1 cellular context compared by ENCODE assay signal in the genomic region with DNA sequence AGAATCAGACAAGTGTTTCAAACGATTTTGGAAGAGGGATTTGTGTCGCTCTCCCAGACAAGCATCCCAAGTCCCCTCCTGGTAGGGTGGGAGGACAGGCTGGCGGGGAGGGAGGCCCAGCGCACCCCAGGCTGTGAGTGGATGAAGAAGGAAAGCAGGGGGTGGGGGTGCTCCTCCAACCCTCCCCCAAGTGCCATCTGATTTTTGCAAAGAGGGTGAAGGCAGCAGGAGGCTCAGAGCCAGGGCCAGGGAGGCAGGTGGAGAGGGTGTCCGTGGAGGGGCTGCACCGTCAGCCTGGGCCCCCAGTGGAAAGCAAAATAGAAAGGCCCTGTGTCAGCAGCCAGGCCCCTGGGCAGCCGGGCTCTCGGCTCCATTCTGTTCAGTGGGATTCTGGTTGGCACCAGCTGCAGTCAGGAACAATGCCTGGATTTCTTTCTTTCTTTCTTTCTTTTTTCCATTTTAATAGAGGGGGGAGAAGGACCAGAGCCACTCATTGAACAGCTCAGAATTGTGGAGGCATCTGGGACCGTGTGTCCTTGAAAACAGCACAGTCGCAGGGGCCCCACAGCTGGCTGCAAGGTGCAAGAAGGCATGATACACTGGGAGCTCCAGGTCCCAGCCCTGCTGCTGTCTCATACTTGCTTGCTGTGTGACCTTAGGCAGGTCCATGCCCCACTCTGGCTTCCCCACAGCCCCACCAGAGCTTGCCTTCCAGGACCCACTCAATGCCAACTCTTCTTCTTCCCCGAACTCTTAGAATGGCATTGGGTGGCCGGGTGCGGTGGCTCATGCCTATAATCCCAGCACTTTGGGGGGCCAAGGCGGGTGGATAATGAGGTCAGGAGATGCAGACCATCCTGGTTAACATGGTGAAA.
TF ChIP-seq lines count a peak whose summit lies in the region.

No MANE protein-coding gene starts in this region.

TF ChIP-seq in HepG2, 621 proteins besides CTCF, POLR2A, EP300 and RAD21:
- TF ChIP-seq, protein P1, sequence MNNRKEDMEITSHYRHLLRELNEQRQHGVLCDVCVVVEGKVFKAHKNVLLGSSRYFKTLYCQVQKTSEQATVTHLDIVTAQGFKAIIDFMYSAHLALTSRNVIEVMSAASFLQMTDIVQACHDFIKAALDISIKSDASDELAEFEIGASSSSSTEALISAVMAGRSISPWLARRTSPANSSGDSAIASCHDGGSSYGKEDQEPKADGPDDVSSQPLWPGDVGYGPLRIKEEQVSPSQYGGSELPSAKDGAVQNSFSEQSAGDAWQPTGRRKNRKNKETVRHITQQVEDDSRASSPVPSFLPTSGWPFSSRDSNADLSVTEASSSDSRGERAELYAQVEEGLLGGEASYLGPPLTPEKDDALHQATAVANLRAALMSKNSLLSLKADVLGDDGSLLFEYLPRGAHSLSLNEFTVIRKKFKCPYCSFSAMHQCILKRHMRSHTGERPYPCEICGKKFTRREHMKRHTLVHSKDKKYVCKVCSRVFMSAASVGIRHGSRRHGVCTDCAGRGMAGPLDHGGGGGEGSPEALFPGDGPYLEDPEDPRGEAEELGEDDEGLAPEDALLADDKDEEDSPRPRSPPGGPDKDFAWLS (CRISPR knock-in tag; IDR thresholded peaks at IDR 0.05; ENCODE audit: borderline replicate concordance): no peak
- TF ChIP-seq, protein P2, sequence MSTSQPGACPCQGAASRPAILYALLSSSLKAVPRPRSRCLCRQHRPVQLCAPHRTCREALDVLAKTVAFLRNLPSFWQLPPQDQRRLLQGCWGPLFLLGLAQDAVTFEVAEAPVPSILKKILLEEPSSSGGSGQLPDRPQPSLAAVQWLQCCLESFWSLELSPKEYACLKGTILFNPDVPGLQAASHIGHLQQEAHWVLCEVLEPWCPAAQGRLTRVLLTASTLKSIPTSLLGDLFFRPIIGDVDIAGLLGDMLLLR (CRISPR knock-in tag; IDR thresholded peaks at IDR 0.05): no peak
- TF ChIP-seq ZNF572 (CRISPR knock-in tag; IDR thresholded peaks at IDR 0.05) (no peak), EED (CRISPR knock-in tag; IDR thresholded peaks at IDR 0.05) (no peak), DMAP1 (CRISPR knock-in tag; IDR thresholded peaks at IDR 0.05) (no peak), KDM1A (CRISPR knock-in tag; IDR thresholded peaks at IDR 0.05) (no peak), ZNF768 (CRISPR knock-in tag; IDR thresholded peaks at IDR 0.05) (peak; percentile 96), ZNF263 (CRISPR knock-in tag; IDR thresholded peaks at IDR 0.05) (no peak), PTBP1 (IDR thresholded peaks at IDR 0.05; ENCODE audit: low read depth, low read length, poor library complexity, severe bottlenecking) (no peak), HNRNPL (IDR thresholded peaks at IDR 0.05; ENCODE audit: low read depth, low read length) (0 out of 2 replicates have a peak, but pooled peaks have one; percentile 43), ZNF556 (CRISPR knock-in tag; IDR thresholded peaks at IDR 0.05; ENCODE audit: borderline replicate concordance) (0 out of 2 replicates have a peak, but pooled peaks have one; percentile 26), HOXA9 (CRISPR knock-in tag; IDR thresholded peaks at IDR 0.05; ENCODE audit: borderline replicate concordance) (no peak), MTF1 (CRISPR knock-in tag; IDR thresholded peaks at IDR 0.05) (no peak), ZNF850 (CRISPR knock-in tag; conservative IDR thresholded peaks at IDR 0.05) (no peak), ZNF550 (CRISPR knock-in tag; IDR thresholded peaks at IDR 0.05; ENCODE audit: borderline replicate concordance) (no peak), ZNF12 (CRISPR knock-in tag; IDR thresholded peaks at IDR 0.05) (peak; percentile 66; the same call in 1 of the 2 replicates)
- TF ChIP-seq, protein P3, sequence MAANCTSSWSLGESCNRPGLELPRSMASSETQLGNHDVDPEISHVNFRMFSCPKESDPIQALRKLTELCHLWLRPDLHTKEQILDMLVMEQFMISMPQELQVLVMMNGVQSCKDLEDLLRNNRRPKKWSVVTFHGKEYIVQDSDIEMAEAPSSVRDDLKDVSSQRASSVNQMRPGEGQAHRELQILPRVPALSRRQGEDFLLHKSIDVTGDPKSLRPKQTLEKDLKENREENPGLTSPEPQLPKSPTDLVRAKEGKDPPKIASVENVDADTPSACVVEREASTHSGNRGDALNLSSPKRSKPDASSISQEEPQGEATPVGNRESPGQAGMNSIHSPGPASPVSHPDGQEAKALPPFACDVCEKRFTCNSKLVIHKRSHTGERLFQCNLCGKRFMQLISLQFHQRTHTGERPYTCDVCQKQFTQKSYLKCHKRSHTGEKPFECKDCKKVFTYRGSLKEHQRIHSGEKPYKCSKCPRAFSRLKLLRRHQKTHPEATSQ (CRISPR knock-in tag; IDR thresholded peaks at IDR 0.05; ENCODE audit: borderline replicate concordance): no peak
- TF ChIP-seq, protein P4, sequence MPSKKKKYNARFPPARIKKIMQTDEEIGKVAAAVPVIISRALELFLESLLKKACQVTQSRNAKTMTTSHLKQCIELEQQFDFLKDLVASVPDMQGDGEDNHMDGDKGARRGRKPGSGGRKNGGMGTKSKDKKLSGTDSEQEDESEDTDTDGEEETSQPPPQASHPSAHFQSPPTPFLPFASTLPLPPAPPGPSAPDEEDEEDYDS (CRISPR knock-in tag; IDR thresholded peaks at IDR 0.05): no peak
- TF ChIP-seq, protein P5, sequence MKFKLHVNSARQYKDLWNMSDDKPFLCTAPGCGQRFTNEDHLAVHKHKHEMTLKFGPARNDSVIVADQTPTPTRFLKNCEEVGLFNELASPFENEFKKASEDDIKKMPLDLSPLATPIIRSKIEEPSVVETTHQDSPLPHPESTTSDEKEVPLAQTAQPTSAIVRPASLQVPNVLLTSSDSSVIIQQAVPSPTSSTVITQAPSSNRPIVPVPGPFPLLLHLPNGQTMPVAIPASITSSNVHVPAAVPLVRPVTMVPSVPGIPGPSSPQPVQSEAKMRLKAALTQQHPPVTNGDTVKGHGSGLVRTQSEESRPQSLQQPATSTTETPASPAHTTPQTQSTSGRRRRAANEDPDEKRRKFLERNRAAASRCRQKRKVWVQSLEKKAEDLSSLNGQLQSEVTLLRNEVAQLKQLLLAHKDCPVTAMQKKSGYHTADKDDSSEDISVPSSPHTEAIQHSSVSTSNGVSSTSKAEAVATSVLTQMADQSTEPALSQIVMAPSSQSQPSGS (CRISPR knock-in tag; IDR thresholded peaks at IDR 0.05): no peak
- TF ChIP-seq, protein P6, sequence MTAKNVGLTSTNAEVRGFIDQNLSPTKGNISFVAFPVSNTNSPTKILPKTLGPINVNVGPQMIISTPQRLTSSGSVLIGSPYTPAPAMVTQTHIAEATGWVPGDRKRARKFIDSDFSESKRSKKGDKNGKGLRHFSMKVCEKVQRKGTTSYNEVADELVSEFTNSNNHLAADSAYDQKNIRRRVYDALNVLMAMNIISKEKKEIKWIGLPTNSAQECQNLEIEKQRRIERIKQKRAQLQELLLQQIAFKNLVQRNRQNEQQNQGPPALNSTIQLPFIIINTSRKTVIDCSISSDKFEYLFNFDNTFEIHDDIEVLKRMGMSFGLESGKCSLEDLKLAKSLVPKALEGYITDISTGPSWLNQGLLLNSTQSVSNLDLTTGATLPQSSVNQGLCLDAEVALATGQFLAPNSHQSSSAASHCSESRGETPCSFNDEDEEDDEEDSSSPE (CRISPR knock-in tag; IDR thresholded peaks at IDR 0.05): no peak
- TF ChIP-seq, protein P7, sequence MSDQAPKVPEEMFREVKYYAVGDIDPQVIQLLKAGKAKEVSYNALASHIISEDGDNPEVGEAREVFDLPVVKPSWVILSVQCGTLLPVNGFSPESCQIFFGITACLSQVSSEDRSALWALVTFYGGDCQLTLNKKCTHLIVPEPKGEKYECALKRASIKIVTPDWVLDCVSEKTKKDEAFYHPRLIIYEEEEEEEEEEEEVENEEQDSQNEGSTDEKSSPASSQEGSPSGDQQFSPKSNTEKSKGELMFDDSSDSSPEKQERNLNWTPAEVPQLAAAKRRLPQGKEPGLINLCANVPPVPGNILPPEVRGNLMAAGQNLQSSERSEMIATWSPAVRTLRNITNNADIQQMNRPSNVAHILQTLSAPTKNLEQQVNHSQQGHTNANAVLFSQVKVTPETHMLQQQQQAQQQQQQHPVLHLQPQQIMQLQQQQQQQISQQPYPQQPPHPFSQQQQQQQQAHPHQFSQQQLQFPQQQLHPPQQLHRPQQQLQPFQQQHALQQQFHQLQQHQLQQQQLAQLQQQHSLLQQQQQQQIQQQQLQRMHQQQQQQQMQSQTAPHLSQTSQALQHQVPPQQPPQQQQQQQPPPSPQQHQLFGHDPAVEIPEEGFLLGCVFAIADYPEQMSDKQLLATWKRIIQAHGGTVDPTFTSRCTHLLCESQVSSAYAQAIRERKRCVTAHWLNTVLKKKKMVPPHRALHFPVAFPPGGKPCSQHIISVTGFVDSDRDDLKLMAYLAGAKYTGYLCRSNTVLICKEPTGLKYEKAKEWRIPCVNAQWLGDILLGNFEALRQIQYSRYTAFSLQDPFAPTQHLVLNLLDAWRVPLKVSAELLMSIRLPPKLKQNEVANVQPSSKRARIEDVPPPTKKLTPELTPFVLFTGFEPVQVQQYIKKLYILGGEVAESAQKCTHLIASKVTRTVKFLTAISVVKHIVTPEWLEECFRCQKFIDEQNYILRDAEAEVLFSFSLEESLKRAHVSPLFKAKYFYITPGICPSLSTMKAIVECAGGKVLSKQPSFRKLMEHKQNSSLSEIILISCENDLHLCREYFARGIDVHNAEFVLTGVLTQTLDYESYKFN (CRISPR knock-in tag; conservative IDR thresholded peaks at IDR 0.05): 0 out of 2 replicates have a peak, but pooled peaks have one; percentile 18
TF ChIP-seq in HepG2: peak in this region for 5.
